1 cellular context compared by ENCODE assay signal in the genomic region with DNA sequence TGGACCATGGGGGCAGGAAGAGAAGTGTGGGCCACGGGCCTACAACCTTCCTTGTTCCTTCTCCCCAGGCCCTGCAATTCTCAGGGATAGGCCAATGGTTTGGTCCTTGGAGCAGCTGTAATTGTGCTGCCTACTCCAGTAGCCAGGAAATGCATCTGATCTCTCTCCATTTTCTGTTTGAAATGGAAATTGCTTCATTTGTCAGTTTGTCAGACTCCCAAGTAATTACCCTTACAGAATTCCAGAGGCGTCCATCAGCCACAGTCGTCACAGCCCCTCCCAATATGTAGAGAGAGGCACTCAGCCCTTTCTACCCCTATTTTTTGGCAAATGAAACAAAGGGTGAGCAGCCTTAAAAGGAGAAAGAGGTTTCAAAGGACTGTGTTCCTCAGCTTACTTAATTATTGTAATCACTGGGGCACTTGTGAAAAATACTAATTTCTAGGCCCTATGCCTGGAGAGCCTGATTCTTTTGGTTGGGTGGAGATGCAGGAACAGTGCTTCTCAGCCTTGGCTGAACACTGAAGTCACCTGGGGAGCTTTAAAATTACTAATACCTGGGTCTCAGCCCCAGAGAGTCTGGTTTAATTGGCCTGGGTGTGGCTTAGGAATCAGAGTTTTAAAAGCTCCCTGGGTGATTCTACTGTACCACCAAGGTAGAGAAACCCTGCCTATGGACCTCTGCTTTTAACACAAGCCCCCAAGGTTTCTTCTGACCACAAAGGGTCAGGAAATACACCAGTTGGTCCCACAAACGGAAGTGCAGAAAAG.
TF ChIP-seq lines count a peak whose summit lies in the region.

No MANE protein-coding gene starts in this region.

TF ChIP-seq in WTC11, 78 proteins besides CTCF, POLR2A, EP300 and RAD21 (continued from another document):
- TF ChIP-seq, protein P1, sequence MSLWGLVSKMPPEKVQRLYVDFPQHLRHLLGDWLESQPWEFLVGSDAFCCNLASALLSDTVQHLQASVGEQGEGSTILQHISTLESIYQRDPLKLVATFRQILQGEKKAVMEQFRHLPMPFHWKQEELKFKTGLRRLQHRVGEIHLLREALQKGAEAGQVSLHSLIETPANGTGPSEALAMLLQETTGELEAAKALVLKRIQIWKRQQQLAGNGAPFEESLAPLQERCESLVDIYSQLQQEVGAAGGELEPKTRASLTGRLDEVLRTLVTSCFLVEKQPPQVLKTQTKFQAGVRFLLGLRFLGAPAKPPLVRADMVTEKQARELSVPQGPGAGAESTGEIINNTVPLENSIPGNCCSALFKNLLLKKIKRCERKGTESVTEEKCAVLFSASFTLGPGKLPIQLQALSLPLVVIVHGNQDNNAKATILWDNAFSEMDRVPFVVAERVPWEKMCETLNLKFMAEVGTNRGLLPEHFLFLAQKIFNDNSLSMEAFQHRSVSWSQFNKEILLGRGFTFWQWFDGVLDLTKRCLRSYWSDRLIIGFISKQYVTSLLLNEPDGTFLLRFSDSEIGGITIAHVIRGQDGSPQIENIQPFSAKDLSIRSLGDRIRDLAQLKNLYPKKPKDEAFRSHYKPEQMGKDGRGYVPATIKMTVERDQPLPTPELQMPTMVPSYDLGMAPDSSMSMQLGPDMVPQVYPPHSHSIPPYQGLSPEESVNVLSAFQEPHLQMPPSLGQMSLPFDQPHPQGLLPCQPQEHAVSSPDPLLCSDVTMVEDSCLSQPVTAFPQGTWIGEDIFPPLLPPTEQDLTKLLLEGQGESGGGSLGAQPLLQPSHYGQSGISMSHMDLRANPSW (CRISPR knock-in tag; conservative IDR thresholded peaks at IDR 0.05; ENCODE audit: low read depth): no peak
- TF ChIP-seq TEAD4 (CRISPR knock-in tag; IDR thresholded peaks at IDR 0.05): no peak
